ENCODE assay signal across 21 cellular contexts in the genomic region with DNA sequence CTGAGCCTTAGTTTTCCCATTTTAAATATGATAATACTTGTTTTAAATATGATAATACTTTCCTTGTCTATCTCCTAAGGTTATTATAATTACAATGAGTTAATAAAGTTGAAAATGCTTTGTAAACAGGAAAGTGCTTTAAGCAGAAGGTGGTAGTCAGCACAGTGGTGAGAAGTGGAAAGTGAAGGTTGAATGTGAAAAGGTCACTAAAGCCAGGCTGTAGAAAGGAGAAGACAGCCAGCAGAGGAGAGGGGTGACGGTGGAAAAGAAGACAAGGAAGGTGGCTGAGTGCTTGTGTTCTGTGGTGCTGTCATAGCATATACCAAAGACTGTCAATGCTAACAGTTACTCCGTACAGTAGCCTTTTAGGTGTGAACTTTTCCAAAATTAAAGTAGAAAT.
A peak's percentile ranks its signal among the peaks of the same experiment; 100 is the strongest.
DNase-seq lines count a peak whose midpoint lies in the region; ATAC-seq lines count a peak whose summit lies in the region.
"Had no signal": no experiment of that assay in that cellular context is flagged by ENCODE, and none has a peak within 500 bp of the region (broad histone marks: within the 10 kb centered on the region; RNA-seq: fewer than 3 reads in every experiment).

No MANE protein-coding gene starts in this region.

- H3K4me3 Mint-ChIP-seq in activated CD4-positive, alpha-beta memory T cell treated with anti-CD3 and anti-CD28 coated beads for 36 hours = no peak overlapping the region
- H3K4me3 Mint-ChIP-seq in activated CD4-positive, alpha-beta memory T cell treated with anti-CD3 and anti-CD28 coated beads, Interleukin-2, amount 10 ng/mL, durations not matched to agents 7 days and 5 days = no peak overlapping the region
- H3K4me3 Mint-ChIP-seq in CD4-positive, alpha-beta memory T cell = no peak overlapping the region
- H3K4me3 Mint-ChIP-seq in activated naive CD8-positive, alpha-beta T cell = no peak overlapping the region
- H3K4me3 Mint-ChIP-seq: CD4-positive, CD25-positive, alpha-beta regulatory T cell had no signal

- no peak overlapping the region for H3K27ac ChIP-seq in CD4-positive, alpha-beta memory T cell (ENCODE audit: low read depth, low read length)
- H3K27ac ChIP-seq in trophoblast cell (ENCODE audit: low read depth, low read length) = no peak overlapping the region
- H3K27ac ChIP-seq: RWPE1 had no signal

- H3K18ac ChIP-seq in trophoblast cell (ENCODE audit: low read length) = no peak overlapping the region

- no peak overlapping the region for H3K9ac ChIP-seq in trophoblast cell (ENCODE audit: low read length)

- no peak overlapping the region for H2AFZ ChIP-seq in trophoblast cell (ENCODE audit: insufficient read depth, low read length, poor library complexity)

- ATAC-seq in GM21526 (IDR thresholded peaks at IDR 0.05; ENCODE audit: low FRiP score, unreplicated experiment) = no peak
- no peak for ATAC-seq in GM21825 (IDR thresholded peaks at IDR 0.05; ENCODE audit: unreplicated experiment)
- ATAC-seq: GM12878, PC-3 had no signal

- no CpG with 5 or more reads among the region's 2 CpGs for WGBS in trophoblast cell (ENCODE audit: extremely low coverage, insufficient coverage, insufficient read length)

- no peak overlapping the region for H3K4me2 ChIP-seq in trophoblast cell (ENCODE audit: low read length)

- H3K4ac ChIP-seq in trophoblast cell (ENCODE audit: low read depth, low read length) = no peak overlapping the region

- H4K12ac ChIP-seq in trophoblast cell (ENCODE audit: low read depth, low read length) = no peak overlapping the region

- no peaks in the 10 kb centered on the region for H3K79me2 ChIP-seq in trophoblast cell (ENCODE audit: control insufficient read depth, insufficient read depth, low read length, poor library complexity)

- no peak for DNase-seq in activated CD4-positive, alpha-beta memory T cell treated with anti-CD3 and anti-CD28 coated beads for 36 hours
- DNase-seq in activated CD4-positive, alpha-beta memory T cell treated with anti-CD3 and anti-CD28 coated beads, Interleukin-2, amount 10 ng/mL, durations not matched to agents 7 days and 5 days = no peak
- no peak for DNase-seq in CD4-positive, alpha-beta memory T cell
- no peak for DNase-seq in trophoblast cell
- no peak for DNase-seq in NAMALWA (ENCODE audit: low spot score)
- DNase-seq: BE2C; Calu3; CD4-positive, CD25-positive, alpha-beta regulatory T cell; KBM-7; NCI-H1417; NCI-H187 treated with DMSO at 0.1 percent for 48 hours; NCI-H226; NCI-H524; NCI-H82; PC-3; SIG-M5 had no signal

- POLR2A ChIA-PET in activated CD4-positive, alpha-beta memory T cell treated with anti-CD3 and anti-CD28 coated beads for 36 hours (lab: Charles Lee) = no interaction called here
- POLR2A ChIA-PET in activated CD4-positive, alpha-beta memory T cell treated with anti-CD3 and anti-CD28 coated beads, Interleukin-2, amount 10 ng/mL, durations not matched to agents 7 days and 5 days (lab: Charles Lee) = no interaction called here
- POLR2A ChIA-PET in CD4-positive, alpha-beta memory T cell (lab: Charles Lee; ENCODE audit: partially characterized antibody) = interaction anchor here (0.7 kb wide), 1 partner anchor 20 kb away, joined by 3 read pairs; no protein-coding TSS in a partner anchor

- H3K23ac ChIP-seq in trophoblast cell (ENCODE audit: low read length) = peak overlapping the region; percentile 100

- no peak overlapping the region for H2BK5ac ChIP-seq in trophoblast cell (ENCODE audit: low read depth, low read length, poor library complexity)

- no peak overlapping the region for H3K4me3 ChIP-seq in CD4-positive, alpha-beta memory T cell (ENCODE audit: low read length in 2 of 2)
- H3K4me3 ChIP-seq in trophoblast cell (ENCODE audit: low read depth, low read length) = no peak overlapping the region
- H3K4me3 ChIP-seq: GM12878 had no signal

- H3K4me1 ChIP-seq in CD4-positive, alpha-beta memory T cell (ENCODE audit: insufficient read depth, low read length) = no peaks in the 10 kb centered on the region
- H3K4me1 ChIP-seq in trophoblast cell (ENCODE audit: control insufficient read depth in 1 of 2, insufficient read depth in 2 of 2, low read length in 2 of 2) = no peaks in the 10 kb centered on the region
- H3K4me1 ChIP-seq: BE2C had no signal

- H3K27ac Mint-ChIP-seq in activated CD4-positive, alpha-beta memory T cell treated with anti-CD3 and anti-CD28 coated beads for 36 hours = peak overlapping the region; percentile 1
- no peak overlapping the region for H3K27ac Mint-ChIP-seq in activated CD4-positive, alpha-beta memory T cell treated with anti-CD3 and anti-CD28 coated beads, Interleukin-2, amount 10 ng/mL, durations not matched to agents 7 days and 5 days
- peak overlapping the region in 4 of 7 donors; percentile 23 to 86 (median 63) for H3K27ac Mint-ChIP-seq in CD4-positive, alpha-beta memory T cell
- H3K27ac Mint-ChIP-seq in activated naive CD8-positive, alpha-beta T cell = peak overlapping the region; percentile 62

- no peak overlapping the region for H2BK12ac ChIP-seq in trophoblast cell (ENCODE audit: low read length)

- no peaks in the 10 kb centered on the region for H3K79me1 ChIP-seq in trophoblast cell (ENCODE audit: low read length)

- H3K27me3 Mint-ChIP-seq in activated CD4-positive, alpha-beta memory T cell treated with anti-CD3 and anti-CD28 coated beads for 36 hours = no peaks in the 10 kb centered on the region
- no peaks in the 10 kb centered on the region for H3K27me3 Mint-ChIP-seq in activated CD4-positive, alpha-beta memory T cell treated with anti-CD3 and anti-CD28 coated beads, Interleukin-2, amount 10 ng/mL, durations not matched to agents 7 days and 5 days
- H3K27me3 Mint-ChIP-seq in CD4-positive, alpha-beta memory T cell = no peaks in the 10 kb centered on the region
- H3K27me3 Mint-ChIP-seq in activated naive CD8-positive, alpha-beta T cell = no peaks in the 10 kb centered on the region
- H3K27me3 Mint-ChIP-seq: CD4-positive, CD25-positive, alpha-beta regulatory T cell had no signal

- no peaks in the 10 kb centered on the region for H3K27me3 ChIP-seq in CD4-positive, alpha-beta memory T cell (ENCODE audit: insufficient read depth, low read length)
- no peaks in the 10 kb centered on the region for H3K27me3 ChIP-seq in trophoblast cell (ENCODE audit: insufficient read depth, low read length)
- H3K27me3 ChIP-seq: BE2C had no signal

- no peaks in the 10 kb centered on the region for H3K9me3 ChIP-seq in CD4-positive, alpha-beta memory T cell (ENCODE audit: control insufficient read depth in 1 of 2, low read length in 2 of 2)
- H3K9me3 ChIP-seq in trophoblast cell (ENCODE audit: insufficient read depth, low read depth, low read length) = no peaks in the 10 kb centered on the region
- H3K9me3 ChIP-seq: BE2C had no signal

- no peak overlapping the region for H4K91ac ChIP-seq in trophoblast cell (ENCODE audit: low read depth, low read length)

- H4K8ac ChIP-seq in trophoblast cell (ENCODE audit: low read depth, low read length) = no peak overlapping the region

- CTCF ChIA-PET in activated CD4-positive, alpha-beta memory T cell treated with anti-CD3 and anti-CD28 coated beads for 36 hours (lab: Charles Lee) = interaction anchor here (2.6 kb wide), 1 partner anchor 127 kb away, joined by 10 read pairs; no protein-coding TSS in a partner anchor
- CTCF ChIA-PET in activated CD4-positive, alpha-beta memory T cell treated with anti-CD3 and anti-CD28 coated beads, Interleukin-2, amount 10 ng/mL, durations not matched to agents 7 days and 5 days (lab: Charles Lee) = no interaction called here
- CTCF ChIA-PET in CD4-positive, alpha-beta memory T cell (lab: Charles Lee; ENCODE audit: partially characterized antibody) = no interaction called here

- intact Hi-C loops in activated CD4-positive, alpha-beta memory T cell treated with anti-CD3 and anti-CD28 coated beads for 36 hours (cut with micrococcal nuclease) = loop anchor here (5.0 kb wide), 3 partner anchors 56 to 699 kb away; no protein-coding TSS in a partner anchor
- intact Hi-C loops in CD4-positive, alpha-beta memory T cell (cut with micrococcal nuclease) = no loop called here

- no peaks in the 10 kb centered on the region for H3K9me3 Mint-ChIP-seq in activated CD4-positive, alpha-beta memory T cell treated with anti-CD3 and anti-CD28 coated beads for 36 hours
- H3K9me3 Mint-ChIP-seq in activated CD4-positive, alpha-beta memory T cell treated with anti-CD3 and anti-CD28 coated beads, Interleukin-2, amount 10 ng/mL, durations not matched to agents 7 days and 5 days = no peaks in the 10 kb centered on the region
- H3K9me3 Mint-ChIP-seq in CD4-positive, alpha-beta memory T cell = no peaks in the 10 kb centered on the region
- no peaks in the 10 kb centered on the region for H3K9me3 Mint-ChIP-seq in activated naive CD8-positive, alpha-beta T cell (ENCODE audit: low read depth)

- no peak overlapping the region for H2AK5ac ChIP-seq in trophoblast cell (ENCODE audit: low read length)

- H3K14ac ChIP-seq in trophoblast cell (ENCODE audit: low read length) = no peak overlapping the region

- peaks cover 27% of the 10 kb centered on the region for H3K36me3 Mint-ChIP-seq in activated CD4-positive, alpha-beta memory T cell treated with anti-CD3 and anti-CD28 coated beads for 36 hours
- H3K36me3 Mint-ChIP-seq in activated CD4-positive, alpha-beta memory T cell treated with anti-CD3 and anti-CD28 coated beads, Interleukin-2, amount 10 ng/mL, durations not matched to agents 7 days and 5 days (ENCODE audit: low read depth) = peaks cover 53% of the 10 kb centered on the region
- peaks cover 49 to 74% of the 10 kb centered on the region in 2 donors for H3K36me3 Mint-ChIP-seq in CD4-positive, alpha-beta memory T cell
- peaks cover 25% of the 10 kb centered on the region for H3K36me3 Mint-ChIP-seq in activated naive CD8-positive, alpha-beta T cell

- no peak overlapping the region for H2BK120ac ChIP-seq in trophoblast cell (ENCODE audit: insufficient read depth, low read length, poor library complexity)

- H3K4me1 Mint-ChIP-seq in activated CD4-positive, alpha-beta memory T cell treated with anti-CD3 and anti-CD28 coated beads for 36 hours (ENCODE audit: low read depth) = peaks cover 29% of the 10 kb centered on the region
- peaks cover 4% of the 10 kb centered on the region for H3K4me1 Mint-ChIP-seq in activated CD4-positive, alpha-beta memory T cell treated with anti-CD3 and anti-CD28 coated beads, Interleukin-2, amount 10 ng/mL, durations not matched to agents 7 days and 5 days
- peaks cover 0 to 18% (median 6%) of the 10 kb centered on the region in 4 donors for H3K4me1 Mint-ChIP-seq in CD4-positive, alpha-beta memory T cell
- H3K4me1 Mint-ChIP-seq in activated naive CD8-positive, alpha-beta T cell (ENCODE audit: low read depth) = peaks cover 17% of the 10 kb centered on the region

- H3K36me3 ChIP-seq in CD4-positive, alpha-beta memory T cell (ENCODE audit: insufficient read depth, low read length) = peaks cover 29% of the 10 kb centered on the region
- H3K36me3 ChIP-seq in trophoblast cell (ENCODE audit: control insufficient read depth in 1 of 2, insufficient read depth in 2 of 2, low read length in 2 of 2) = peaks cover 3 to 6% of the 10 kb centered on the region in 2 experiments
- H3K36me3 ChIP-seq: BE2C had no signal
